ENCODE assay signal across 1 cellular context in the genomic region with DNA sequence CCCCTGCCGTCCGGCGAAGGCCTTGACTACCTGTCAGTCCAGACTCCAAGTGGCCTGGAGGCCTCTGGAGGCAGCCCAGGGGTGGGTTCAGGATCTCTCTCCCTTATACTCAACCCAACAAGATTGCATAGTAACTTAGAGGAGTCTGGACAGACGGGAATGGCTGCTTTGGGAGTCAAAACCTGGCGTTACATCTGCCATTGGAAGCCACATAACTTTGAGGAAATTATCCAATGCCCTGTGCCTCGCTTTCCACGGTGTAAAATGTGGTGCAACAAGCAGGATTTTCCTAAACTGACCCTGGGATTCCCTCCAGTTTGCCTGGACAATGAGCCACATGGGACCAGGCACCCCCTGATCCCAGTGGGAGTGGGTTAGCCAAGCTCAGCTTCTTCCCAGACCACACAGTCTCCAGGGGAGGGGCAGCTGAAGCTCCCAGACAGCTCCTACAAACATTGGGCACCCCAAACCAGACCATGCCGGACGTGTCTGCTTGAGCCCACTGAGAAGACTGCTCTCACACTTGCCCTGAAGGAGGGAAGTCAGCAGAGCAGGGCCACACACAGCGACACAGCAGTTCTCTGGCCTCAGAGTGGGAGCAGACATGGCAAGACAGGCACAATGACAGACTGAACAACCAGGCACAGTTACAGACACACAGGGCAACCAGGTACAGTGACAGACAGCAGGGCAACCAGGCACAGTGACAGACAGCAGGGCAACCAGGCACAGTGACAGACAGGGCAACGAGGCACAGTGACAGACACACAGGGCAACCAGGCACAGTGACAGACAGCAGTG.
TF ChIP-seq lines count a peak whose summit lies in the region.

No MANE protein-coding gene starts in this region.

TF ChIP-seq in H1, 55 proteins besides CTCF, POLR2A, EP300 and RAD21 (continued from another document):
- no peak for TF ChIP-seq TBP (IDR thresholded peaks at IDR 0.05; ENCODE audit: low read depth, low read length)
- TF ChIP-seq, protein P1, sequence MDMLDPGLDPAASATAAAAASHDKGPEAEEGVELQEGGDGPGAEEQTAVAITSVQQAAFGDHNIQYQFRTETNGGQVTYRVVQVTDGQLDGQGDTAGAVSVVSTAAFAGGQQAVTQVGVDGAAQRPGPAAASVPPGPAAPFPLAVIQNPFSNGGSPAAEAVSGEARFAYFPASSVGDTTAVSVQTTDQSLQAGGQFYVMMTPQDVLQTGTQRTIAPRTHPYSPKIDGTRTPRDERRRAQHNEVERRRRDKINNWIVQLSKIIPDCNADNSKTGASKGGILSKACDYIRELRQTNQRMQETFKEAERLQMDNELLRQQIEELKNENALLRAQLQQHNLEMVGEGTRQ (IDR thresholded peaks at IDR 0.05; ENCODE audit: low read length) = no peak
- TF ChIP-seq CHD2 (IDR thresholded peaks at IDR 0.05; ENCODE audit: low read length) = no peak
- TF ChIP-seq CBX8 (IDR thresholded peaks at IDR 0.05; ENCODE audit: borderline replicate concordance, low read depth, low read length) = no peak
- TF ChIP-seq, protein P2, sequence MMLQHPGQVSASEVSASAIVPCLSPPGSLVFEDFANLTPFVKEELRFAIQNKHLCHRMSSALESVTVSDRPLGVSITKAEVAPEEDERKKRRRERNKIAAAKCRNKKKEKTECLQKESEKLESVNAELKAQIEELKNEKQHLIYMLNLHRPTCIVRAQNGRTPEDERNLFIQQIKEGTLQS (IDR thresholded peaks at IDR 0.05; ENCODE audit: insufficient read depth, low read depth, low read length) = no peak
